Comparison of ENCODE assay signal across 10 cellular contexts in genomic region chr16:21116148-21116693, GRCh38. TPM values are rescaled to one million over a fixed set of nuclear protein-coding genes. Genes with fewer than 3 reads are reported as not detected.
A peak's percentile ranks its signal among the peaks of the same experiment; 100 is the strongest.
DNase-seq lines count a peak whose midpoint lies in the region; ATAC-seq and TF ChIP-seq lines count a peak whose summit lies in the region.
"Had no signal": no experiment of that assay in that cellular context is flagged by ENCODE, and none has a peak within 500 bp of the region (broad histone marks: within the 10 kb centered on the region; RNA-seq: fewer than 3 reads in every experiment).

No MANE protein-coding gene starts in this region.

- H3K9me3 ChIP-seq in Loucy (ENCODE audit: insufficient read depth, low read depth, low read length) = no peaks in the 10 kb centered on the region
- H3K9me3 ChIP-seq in muscle layer of duodenum (ENCODE audit: control insufficient read depth in 1 of 2, low read length in 2 of 2) = no peaks in the 10 kb centered on the region

- no peaks in the 10 kb centered on the region for H3K79me2 ChIP-seq in Loucy (ENCODE audit: insufficient read depth, low read length)

- no peaks in the 10 kb centered on the region for H3K9me2 ChIP-seq in Loucy (replicated peaks; ENCODE audit: low read depth, low read length)

- H3K4me2 ChIP-seq in Loucy (ENCODE audit: low read depth, low read length, poor library complexity, severe bottlenecking) = peak overlapping the region; percentile 5

- H3K36me3 ChIP-seq in Loucy (ENCODE audit: insufficient read depth, low read length) (no peaks in the 10 kb centered on the region), muscle layer of duodenum (ENCODE audit: control insufficient read depth in 1 of 2, insufficient read depth in 2 of 2, low read length in 2 of 2) (no peaks in the 10 kb centered on the region)

- DNase-seq in GDM1 (lab: John Stamatoyannopoulos, UW) = peak; percentile 81
- no peak for DNase-seq in activated T-helper 1 cell treated with anti-CD3 and anti-CD28 coated beads, Interleukin-12 subunit alpha, Interleukin-12 subunit beta, Interleukin-2, Interleukin-4 antibody, amounts not matched to agents 30 ng/mL and 10 ng/mL and 1 ng/mL, durations not matched to agents 14 hours and 24 hours and 36 hours (ENCODE audit: low spot score)
- DNase-seq in NCI-H226 = no peak
- no peak for DNase-seq in NCI-H510A (lab: John Stamatoyannopoulos, UW)
- DNase-seq in activated CD4-positive, CD25-positive, alpha-beta regulatory T cell treated with anti-CD3 and anti-CD28 coated beads, Interleukin-2, amount 50 U/mL, for 72 hours = no peak
- DNase-seq: activated gamma-delta T cell treated with Interleukin-2 at 50 U/mL for 16 hours, NCI-H526 had no signal

- H2AFZ ChIP-seq in Loucy (ENCODE audit: low read length) = peak overlapping the region; percentile 31; the same call in 1 of the 2 replicates

- H3K4me1 ChIP-seq in Loucy (ENCODE audit: insufficient read depth, low read length, poor library complexity, severe bottlenecking) (no peaks in the 10 kb centered on the region), muscle layer of duodenum (ENCODE audit: control insufficient read depth in 1 of 2, insufficient read depth in 2 of 2, low read length in 2 of 2) (no peaks in the 10 kb centered on the region)

- H3K4me1 Mint-ChIP-seq in activated T-helper 1 cell treated with anti-CD3 and anti-CD28 coated beads, Interleukin-12 subunit alpha, Interleukin-12 subunit beta, Interleukin-2, Interleukin-4 antibody, amounts not matched to agents 30 ng/mL and 10 ng/mL and 1 ng/mL, durations not matched to agents 14 hours and 24 hours and 36 hours (ENCODE audit: low read depth) = peaks cover 5% of the 10 kb centered on the region

- H4K20me1 ChIP-seq in Loucy (ENCODE audit: insufficient read depth, low read length, poor library complexity, severe bottlenecking) = no peaks in the 10 kb centered on the region

- H3K27me3 Mint-ChIP-seq in activated T-helper 1 cell treated with anti-CD3 and anti-CD28 coated beads, Interleukin-12 subunit alpha, Interleukin-12 subunit beta, Interleukin-2, Interleukin-4 antibody, amounts not matched to agents 30 ng/mL and 10 ng/mL and 1 ng/mL, durations not matched to agents 14 hours and 24 hours and 36 hours (ENCODE audit: insufficient read depth) = no peaks in the 10 kb centered on the region

- peaks cover 9% of the 10 kb centered on the region for H3K9me3 Mint-ChIP-seq in activated T-helper 1 cell treated with anti-CD3 and anti-CD28 coated beads, Interleukin-12 subunit alpha, Interleukin-12 subunit beta, Interleukin-2, Interleukin-4 antibody, amounts not matched to agents 30 ng/mL and 10 ng/mL and 1 ng/mL, durations not matched to agents 14 hours and 24 hours and 36 hours

- peaks cover 2% of the 10 kb centered on the region for H3K36me3 Mint-ChIP-seq in activated T-helper 1 cell treated with anti-CD3 and anti-CD28 coated beads, Interleukin-12 subunit alpha, Interleukin-12 subunit beta, Interleukin-2, Interleukin-4 antibody, amounts not matched to agents 30 ng/mL and 10 ng/mL and 1 ng/mL, durations not matched to agents 14 hours and 24 hours and 36 hours (ENCODE audit: low read depth)

- H3K4me3 Mint-ChIP-seq in activated T-helper 1 cell treated with anti-CD3 and anti-CD28 coated beads, Interleukin-12 subunit alpha, Interleukin-12 subunit beta, Interleukin-2, Interleukin-4 antibody, amounts not matched to agents 30 ng/mL and 10 ng/mL and 1 ng/mL, durations not matched to agents 14 hours and 24 hours and 36 hours = peak overlapping the region; percentile 71

- TF ChIP-seq CTCF in Loucy (conservative IDR thresholded peaks at IDR 0.05; ENCODE audit: low read length) = no peak

- H3K27ac Mint-ChIP-seq in activated T-helper 1 cell treated with anti-CD3 and anti-CD28 coated beads, Interleukin-12 subunit alpha, Interleukin-12 subunit beta, Interleukin-2, Interleukin-4 antibody, amounts not matched to agents 30 ng/mL and 10 ng/mL and 1 ng/mL, durations not matched to agents 14 hours and 24 hours and 36 hours = no peak overlapping the region

- no peak overlapping the region for H3K27ac ChIP-seq in muscle layer of duodenum (ENCODE audit: low read length)

- H3K9ac ChIP-seq in Loucy (ENCODE audit: low read depth, low read length, poor library complexity, severe bottlenecking) = no peak overlapping the region

- H3K27me3 ChIP-seq in Loucy (ENCODE audit: insufficient read depth, low read length, poor library complexity, severe bottlenecking) (no peaks in the 10 kb centered on the region), muscle layer of duodenum (ENCODE audit: low read depth, low read length) (no peaks in the 10 kb centered on the region)

- ATAC-seq in HG02973 (IDR thresholded peaks at IDR 0.05; ENCODE audit: unreplicated experiment) = no peak

- intact Hi-C loops in activated T-helper 1 cell treated with anti-CD3 and anti-CD28 coated beads, Interleukin-12 subunit alpha, Interleukin-12 subunit beta, Interleukin-2, Interleukin-4 antibody, amounts not matched to agents 30 ng/mL and 10 ng/mL and 1 ng/mL, durations not matched to agents 14 hours and 24 hours and 36 hours (cut with micrococcal nuclease) = no loop called here

- no peaks in the 10 kb centered on the region for H3F3A ChIP-seq in Loucy (ENCODE audit: low read depth)

- H3K4me3 ChIP-seq in Loucy (ENCODE audit: low read length, poor library complexity, severe bottlenecking) = no peak overlapping the region
- peak overlapping the region; percentile 0 to 11 for H3K4me3 ChIP-seq in muscle layer of duodenum (ENCODE audit: low read depth in 1 of 2, low read length in 2 of 2)

RNA-seq across cellular contexts. Expression of gene DNAH3, which starts 34.4 kb away (rescaled TPM):
- total RNA-seq in activated T-helper 1 cell treated with anti-CD3 and anti-CD28 coated beads, Interleukin-12 subunit alpha, Interleukin-12 subunit beta, Interleukin-2, Interleukin-4 antibody, amounts not matched to agents 30 ng/mL and 10 ng/mL and 1 ng/mL, durations not matched to agents 14 hours and 24 hours and 36 hours = 0.02 TPM in 1 of 2 replicates, not detected in the other

RNA-seq across cellular contexts. Expression of gene LDAF1, which starts 42.3 kb away (rescaled TPM):
- total RNA-seq in activated T-helper 1 cell treated with anti-CD3 and anti-CD28 coated beads, Interleukin-12 subunit alpha, Interleukin-12 subunit beta, Interleukin-2, Interleukin-4 antibody, amounts not matched to agents 30 ng/mL and 10 ng/mL and 1 ng/mL, durations not matched to agents 14 hours and 24 hours and 36 hours = 6.5 and 6.6 TPM in 2 replicates
